10 cellular contexts compared by ENCODE assay signal in genomic region chr16:80806957-80807356, GRCh38. TPM values are rescaled to one million over a fixed set of nuclear protein-coding genes. Genes with fewer than 3 reads are reported as not detected.
DNase-seq lines count a peak whose midpoint lies in the region; ATAC-seq and TF ChIP-seq lines count a peak whose summit lies in the region.
"Had no signal": no experiment of that assay in that cellular context is flagged by ENCODE, and none has a peak within 500 bp of the region (broad histone marks: within the 10 kb centered on the region; RNA-seq: fewer than 3 reads in every experiment).

No MANE protein-coding gene starts in this region.

- H3K36me3 ChIP-seq in smooth muscle cell (ENCODE audit: low read depth) (no peaks in the 10 kb centered on the region), BE2C (no peaks in the 10 kb centered on the region)

- no peaks in the 10 kb centered on the region for H3K79me2 ChIP-seq in smooth muscle cell (ENCODE audit: low read depth)

- no peaks in the 10 kb centered on the region for H4K20me1 ChIP-seq in smooth muscle cell (ENCODE audit: low read depth)

- H3K27ac ChIP-seq in epithelial cell of prostate (peak overlapping the region; percentile 69), smooth muscle cell (ENCODE audit: low read depth) (no peak overlapping the region)

- no peak for TF ChIP-seq CTCF in smooth muscle cell (IDR thresholded peaks at IDR 0.05; ENCODE audit: borderline replicate concordance, insufficient read depth, poor library complexity, severe bottlenecking)
- TF ChIP-seq CTCF in BE2C (IDR thresholded peaks at IDR 0.05; ENCODE audit: low read depth, low read length): no peak

- no peak overlapping the region for H3K9ac ChIP-seq in smooth muscle cell (ENCODE audit: low read depth)

- no peak for ATAC-seq in HG03432 (IDR thresholded peaks at IDR 0.05; ENCODE audit: unreplicated experiment)

- peaks cover 3% of the 10 kb centered on the region for H3F3A ChIP-seq in smooth muscle cell (ENCODE audit: low read depth)

- no peaks in the 10 kb centered on the region for H3K9me3 ChIP-seq in smooth muscle cell (replicated peaks; ENCODE audit: low read depth)
- H3K9me3 ChIP-seq in BE2C: no peaks in the 10 kb centered on the region; the same call in 1 of the 2 replicates

- peak; percentile 8 for DNase-seq in HS-27A (ENCODE audit: low read depth)
- peak; percentile 20 to 49 for DNase-seq in activated CD4-positive, alpha-beta T cell treated with anti-CD3 and anti-CD28 coated beads, Interleukin-2, amount 50 U/mL, for 24 hours (ENCODE audit: low read depth in 1 of 2, low spot score in 1 of 2)
- DNase-seq in epithelial cell of prostate (ENCODE audit: low read depth, low spot score): peak; percentile 83
- peak; percentile 31 to 54 (median 52) for DNase-seq in stimulated activated CD4-positive, alpha-beta T cell treated with anti-CD3 and anti-CD28 coated beads, TNF-alpha, amount 100 ng/mL, for 48 hours (ENCODE audit: low read depth in 3 of 3)
- DNase-seq in smooth muscle cell (lab: John Stamatoyannopoulos, UW; ENCODE audit: unreplicated experiment): no peak
- DNase-seq in effector CD4-positive, alpha-beta T cell: no peak
- DNase-seq in BE2C: no peak
- DNase-seq: Karpas-422, trophoblast cell had no signal

- no peak overlapping the region for H3K4me3 ChIP-seq in smooth muscle cell
- H3K4me3 ChIP-seq in BE2C (ENCODE audit: low read depth, low read length): no peak overlapping the region

- H3K27me3 ChIP-seq in smooth muscle cell (ENCODE audit: low read depth): peaks cover 46% of the 10 kb centered on the region
- peaks cover 13% of the 10 kb centered on the region for H3K27me3 ChIP-seq in BE2C

- H2AFZ ChIP-seq in smooth muscle cell (ENCODE audit: low read depth): no peak overlapping the region

- WGBS in smooth muscle cell (ENCODE audit: low lambda C conversion rate): 79% methylated on average over 4 of the region's 4 CpGs

- H3K4me2 ChIP-seq in smooth muscle cell: no peak overlapping the region

- H3K4me1 ChIP-seq in smooth muscle cell (ENCODE audit: low read depth) (no peaks in the 10 kb centered on the region), BE2C (no peaks in the 10 kb centered on the region)

RNA-seq across cellular contexts. Expression of gene CDYL2, which starts 2.6 kb away (rescaled TPM):
- 2.9 and 4.7 TPM in 2 replicates for total RNA-seq in smooth muscle cell
- 1.9 and 2.0 TPM in 2 replicates for polyA plus RNA-seq in smooth muscle cell
- polyA plus RNA-seq in BE2C (2012; ENCODE audit: insufficient read depth, insufficient read length, low read depth): 1.8 TPM

Comparison
In these comparisons a context has a peak if more than half of its experiments do, and no peak if none do; other contexts are left out.
1. DNase-seq: peak in HS-27A (single experiment), activated CD4-positive, alpha-beta T cell treated with anti-CD3 and anti-CD28 coated beads, Interleukin-2, amount 50 U/mL, for 24 hours (2 of 2), epithelial cell of prostate (single experiment) and stimulated activated CD4-positive, alpha-beta T cell treated with anti-CD3 and anti-CD28 coated beads, TNF-alpha, amount 100 ng/mL, for 48 hours (3 of 3); none in smooth muscle cell (single experiment), effector CD4-positive, alpha-beta T cell (single experiment) and BE2C (single experiment).